Comparison of ENCODE assay signal across 8 cellular contexts in the genomic region with DNA sequence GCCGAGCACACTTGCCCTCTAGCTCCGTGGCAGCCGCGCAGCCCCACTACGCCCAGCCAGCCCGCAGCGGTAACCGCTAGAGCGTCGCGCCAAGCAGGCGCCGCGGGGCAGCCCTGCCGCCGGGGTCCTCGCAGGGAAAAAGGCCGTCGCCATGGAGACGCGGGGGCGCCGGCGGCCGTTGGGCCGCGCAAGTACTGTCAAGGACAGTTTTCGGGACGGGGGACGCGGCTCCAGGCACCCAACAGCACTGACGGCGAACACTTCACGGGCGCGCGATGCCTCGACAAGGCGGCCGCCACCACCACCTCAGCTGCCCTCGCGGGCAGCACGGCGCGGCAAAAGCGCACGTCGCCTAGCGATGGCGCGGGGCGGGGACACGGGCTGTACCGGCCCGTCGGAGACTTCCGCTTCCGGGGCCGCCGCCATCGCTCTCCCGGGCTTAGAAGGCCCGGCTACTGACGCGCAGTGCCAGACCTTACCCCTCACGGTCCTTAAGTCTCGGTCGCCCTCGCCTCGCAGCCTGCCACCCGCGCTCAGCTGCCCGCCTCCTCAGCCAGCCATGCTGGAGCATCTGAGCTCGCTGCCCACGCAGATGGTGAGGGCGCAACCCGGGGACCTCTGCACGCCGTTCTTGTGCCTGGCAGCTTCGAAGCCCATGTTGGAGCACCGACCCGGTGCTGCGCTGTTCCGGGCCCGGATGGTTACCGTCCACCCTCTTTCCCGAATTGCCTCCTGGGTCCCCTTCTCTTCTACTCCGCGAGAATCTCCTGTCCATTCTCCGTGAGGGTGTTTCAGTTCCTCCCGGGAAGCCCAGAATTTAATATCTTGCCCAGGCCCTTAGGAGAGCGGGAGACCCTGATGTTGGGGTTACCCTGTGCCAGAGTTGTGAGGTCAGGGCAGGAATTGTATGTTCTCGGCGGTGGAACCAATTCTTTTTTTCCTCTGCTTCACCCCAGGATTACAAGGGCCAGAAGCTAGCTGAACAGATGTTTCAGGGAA.
DNase-seq lines count a peak whose midpoint lies in the region; ATAC-seq and TF ChIP-seq lines count a peak whose summit lies in the region.

A gene with protein sequence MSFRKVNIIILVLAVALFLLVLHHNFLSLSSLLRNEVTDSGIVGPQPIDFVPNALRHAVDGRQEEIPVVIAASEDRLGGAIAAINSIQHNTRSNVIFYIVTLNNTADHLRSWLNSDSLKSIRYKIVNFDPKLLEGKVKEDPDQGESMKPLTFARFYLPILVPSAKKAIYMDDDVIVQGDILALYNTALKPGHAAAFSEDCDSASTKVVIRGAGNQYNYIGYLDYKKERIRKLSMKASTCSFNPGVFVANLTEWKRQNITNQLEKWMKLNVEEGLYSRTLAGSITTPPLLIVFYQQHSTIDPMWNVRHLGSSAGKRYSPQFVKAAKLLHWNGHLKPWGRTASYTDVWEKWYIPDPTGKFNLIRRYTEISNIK (minus strand): TSS at position 104 of the 999 bp plus-strand sequence. CDS start 5,331 bp downstream, outside the sequence.
A gene (plus strand): TSS at position 419 of the 999 bp plus-strand sequence. CDS start 141 bp downstream, at position 560.

- DNase-seq in AG04449 (ENCODE audit: low read depth, low spot score) (no peak), NCI-H345 (lab: John Stamatoyannopoulos, UW) (peak; percentile 76), cerebellar cortex (ENCODE audit: low spot score) (peak; percentile 87), kidney glomerular epithelial cell (lab: John Stamatoyannopoulos, UW) (peak; percentile 71)
- peak; percentile 88 for DNase-seq in activated CD4-positive, CD25-positive, alpha-beta regulatory T cell treated with anti-CD3 and anti-CD28 coated beads, Interleukin-2, amount 50 U/mL, for 72 hours
- peak; percentile 49 to 75 for DNase-seq in stimulated activated CD4-positive, alpha-beta T cell treated with anti-CD3 and anti-CD28 coated beads, Interleukin-1b, Interleukin-23, amount 100 ng/mL, for 1 hour (ENCODE audit: low read depth in 2 of 2)

- peak within 1 kb of the TSS; percentile 99 for H3K4me3 ChIP-seq in AG04449 (ENCODE audit: low read depth, low read length)

- POLR2A ChIA-PET in AG04449 (lab: Yijun Ruan, JAX) = interaction anchor here (1.1 to 1.5 kb wide), 4 partner anchors 10 to 21 kb away, joined by 3 to 5 read pairs (median 4); no protein-coding TSS in a partner anchor

- no peak for TF ChIP-seq CTCF in AG04449 (IDR thresholded peaks at IDR 0.05; ENCODE audit: insufficient read depth, low read length, missing control alignments)

- ATAC-seq in GM18868 (IDR thresholded peaks at IDR 0.05; ENCODE audit: unreplicated experiment) (peak; percentile 82), HG03108 (IDR thresholded peaks at IDR 0.05; ENCODE audit: unreplicated experiment) (peak; percentile 78)

- CTCF ChIA-PET in AG04449 (lab: Yijun Ruan, JAX) = interaction anchor here (1.2 to 2.1 kb wide), 3 partner anchors 11 to 278 kb away, joined by 3 to 7 read pairs (median 3); no protein-coding TSS in a partner anchor
